Comparison of ENCODE assay signal across 22 cellular contexts in genomic region chr19:32567486-32567885, GRCh38. TPM values are rescaled to one million over a fixed set of nuclear protein-coding genes. Genes with fewer than 3 reads are reported as not detected.
DNase-seq lines count a peak whose midpoint lies in the region; ATAC-seq, FAIRE-seq and TF ChIP-seq lines count a peak whose summit lies in the region.
"Had no signal": no experiment of that assay in that cellular context is flagged by ENCODE, and none has a peak within 500 bp of the region (broad histone marks: within the 10 kb centered on the region; RNA-seq: fewer than 3 reads in every experiment).

No MANE protein-coding gene starts in this region.

- H3K4me1 Mint-ChIP-seq in type B pancreatic cell (ENCODE audit: unreplicated experiment) = peaks cover 7% of the 10 kb centered on the region
- H3K4me1 Mint-ChIP-seq: B cell had no signal

- H3K4me3 ChIP-seq in right lobe of liver (no peak overlapping the region), HepG2 (replicated peaks in 1 of 3; ENCODE audit: insufficient read depth in 1 of 3, low read depth in 2 of 3, low read length in 3 of 3) (no peak overlapping the region)
- H3K4me3 ChIP-seq: A549; BLaER1 treated with 17β-estradiol and CSF1 and Interleukin-3, amounts not matched to agents 10 nM and 100 nM had no signal

- TF ChIP-seq POLR2A in right lobe of liver (IDR thresholded peaks at IDR 0.05) = no peak
- TF ChIP-seq POLR2A in HepG2 (IDR thresholded peaks at IDR 0.05; ENCODE audit: insufficient read depth in 1 of 2, low read depth in 2 of 2, low read length in 2 of 2) = no peak

- CTCF ChIA-PET in HepG2 (lab: Yijun Ruan, JAX; ENCODE audit: low intra/inter-chr PET ratio, low total read pairs) = no interaction called here

- no peak overlapping the region for H3K27ac Mint-ChIP-seq in type B pancreatic cell
- H3K27ac Mint-ChIP-seq: B cell; CD4-positive, alpha-beta T cell; CD8-positive, alpha-beta T cell had no signal

- 77% methylated on average over 2 of the region's 9 CpGs for WGBS in right lobe of liver (ENCODE audit: insufficient coverage, low coverage, low lambda C conversion rate, missing lambda C conversion rate)
- WGBS in HepG2 (ENCODE audit: low lambda C conversion rate) = 50% methylated on average over 9 of the region's 9 CpGs

- H3K9me3 Mint-ChIP-seq in type B pancreatic cell = no peaks in the 10 kb centered on the region
- H3K9me3 Mint-ChIP-seq: CD4-positive, alpha-beta T cell; CD8-positive, alpha-beta T cell had no signal

- intact Hi-C loops in right lobe of liver (cut with DNase I) = no loop called here
- intact Hi-C loops in HepG2 (cut with micrococcal nuclease; ENCODE audit: unreplicated experiment) = no loop called here

- ATAC-seq in right lobe of liver (no peak), HepG2 (no peak)
- ATAC-seq: A549; CD8-positive, alpha-beta T cell had no signal

- TF ChIP-seq EP300 in HepG2 (IDR thresholded peaks at IDR 0.05; ENCODE audit: low read depth in 2 of 2, low read length in 2 of 2) = no peak
- no peak for TF ChIP-seq EP300 in HepG2 (CRISPR knock-in tag; IDR thresholded peaks at IDR 0.05; ENCODE audit: borderline replicate concordance)

- H2AFZ ChIP-seq in HepG2 (ENCODE audit: low read length) = no peak overlapping the region

- FAIRE-seq in HepG2 (lab: Jason Lieb, UNC) = no peak
- FAIRE-seq: D721Med, G401.6, GM12891, GM19239 had no signal

- H3K36me3 ChIP-seq in right lobe of liver (no peaks in the 10 kb centered on the region), HepG2 (replicated peaks in 1 of 2; ENCODE audit: control insufficient read depth in 1 of 2, insufficient read depth in 2 of 2, low read length in 2 of 2) (no peaks in the 10 kb centered on the region)
- H3K36me3 ChIP-seq: BLaER1 treated with 17β-estradiol and CSF1 and Interleukin-3, amounts not matched to agents 10 nM and 100 nM had no signal

- no peaks in the 10 kb centered on the region for H3K27me3 Mint-ChIP-seq in type B pancreatic cell

- POLR2A ChIA-PET in HepG2 (lab: Yijun Ruan, JAX) = no interaction called here

- DNase-seq in right lobe of liver = peak in 2 of 3 donors; percentile 14 to 27
- DNase-seq in HepG2 (ENCODE audit: low spot score) = no peak
- peak; percentile 77 for DNase-seq in mesenteric fat pad (ENCODE audit: low spot score)
- peak; percentile 58 for DNase-seq in type B pancreatic cell (ENCODE audit: extremely low spot score, unreplicated experiment)
- no peak for DNase-seq in NCI-H748 treated with DMSO at 0.1 percent for 48 hours (lab: John Stamatoyannopoulos, UW)
- no peak for DNase-seq in NCI-H1694 (lab: John Stamatoyannopoulos, UW)
- DNase-seq: AML-193; Caco-2; Calu3; CD4-positive, alpha-beta T cell; CD8-positive, alpha-beta T cell; DMS79 treated with DMSO at 0.1 percent for 48 hours; GF-D8 had no signal

- no peaks in the 10 kb centered on the region for H4K20me1 ChIP-seq in HepG2 (ENCODE audit: insufficient read depth, low read length)
- H4K20me1 ChIP-seq: BLaER1 treated with 17β-estradiol and CSF1 and Interleukin-3, amounts not matched to agents 10 nM and 100 nM had no signal

- H3K36me3 Mint-ChIP-seq in type B pancreatic cell = no peaks in the 10 kb centered on the region
- H3K36me3 Mint-ChIP-seq: CD8-positive, alpha-beta T cell had no signal

- TF ChIP-seq RAD21 in HepG2 (CRISPR knock-in tag; IDR thresholded peaks at IDR 0.05) = no peak

- H3K79me2 ChIP-seq in HepG2 (ENCODE audit: insufficient read depth, low read length) = no peaks in the 10 kb centered on the region

- H3K4me1 ChIP-seq in right lobe of liver = no peaks in the 10 kb centered on the region
- no peaks in the 10 kb centered on the region for H3K4me1 ChIP-seq in HepG2 (ENCODE audit: insufficient read depth, low read length)
- H3K4me1 ChIP-seq: Caco-2 had no signal

- no peak overlapping the region for H3K9ac ChIP-seq in HepG2 (ENCODE audit: insufficient read depth, low read depth, low read length)
- H3K9ac ChIP-seq: BLaER1 treated with 17β-estradiol and CSF1 and Interleukin-3, amounts not matched to agents 10 nM and 100 nM had no signal

- H3K27me3 ChIP-seq in right lobe of liver = no peaks in the 10 kb centered on the region
- H3K27me3 ChIP-seq in HepG2 (ENCODE audit: control insufficient read depth in 1 of 2, insufficient read depth in 2 of 2, low read length in 2 of 2) = no peaks in the 10 kb centered on the region
- H3K27me3 ChIP-seq: BLaER1 treated with 17β-estradiol and CSF1 and Interleukin-3, amounts not matched to agents 10 nM and 100 nM had no signal

- H3K9me3 ChIP-seq in right lobe of liver (no peaks in the 10 kb centered on the region), HepG2 (ENCODE audit: low read length) (no peaks in the 10 kb centered on the region)
- H3K9me3 ChIP-seq: A549; BLaER1 treated with 17β-estradiol and CSF1 and Interleukin-3, amounts not matched to agents 10 nM and 100 nM; Caco-2 had no signal

- in situ Hi-C loops in HepG2 (cut with HindIII; ENCODE audit: extremely low pct_ligation_motif_present, low pct_unique_long_range_greater_than_20kb) = loop anchor here (10.0 kb wide), 2 partner anchors 273 to 1893 kb away; no protein-coding TSS in a partner anchor

- no peak overlapping the region for H3K4me2 ChIP-seq in HepG2 (ENCODE audit: low read depth, low read length)
- H3K4me2 ChIP-seq: A549; BLaER1 treated with 17β-estradiol and CSF1 and Interleukin-3, amounts not matched to agents 10 nM and 100 nM had no signal

- BruUV-seq in HepG2 (replicated peaks; lab: Mats Ljungman, UMichigan) = no TSS peak

- no peak overlapping the region for H3K4me3 Mint-ChIP-seq in type B pancreatic cell
- H3K4me3 Mint-ChIP-seq: B cell; CD4-positive, alpha-beta T cell; CD8-positive, alpha-beta T cell had no signal

- H3K27ac ChIP-seq in right lobe of liver (no peak overlapping the region), HepG2 (ENCODE audit: extremely low read length, insufficient read depth, low read length) (no peak overlapping the region)
- H3K27ac ChIP-seq: 22Rv1; A549; BLaER1 treated with 17β-estradiol and CSF1 and Interleukin-3, amounts not matched to agents 10 nM and 100 nM; C4-2B had no signal

- TF ChIP-seq CTCF in right lobe of liver (IDR thresholded peaks at IDR 0.05) = no peak
- TF ChIP-seq CTCF in HepG2 (CRISPR knock-in tag; IDR thresholded peaks at IDR 0.05) = no peak
- no peak for TF ChIP-seq CTCF in type B pancreatic cell (conservative IDR thresholded peaks at IDR 0.05)

TF ChIP-seq in HepG2, 621 proteins besides CTCF, POLR2A, EP300 and RAD21:
- TF ChIP-seq CCAR2 (optimal IDR thresholded peaks at IDR 0.05; ENCODE audit: low read depth, low read length) (no peak), ZNF761 (CRISPR knock-in tag; conservative IDR thresholded peaks at IDR 0.05) (no peak), ZNF263 (CRISPR knock-in tag; IDR thresholded peaks at IDR 0.05) (no peak), GLI4 (CRISPR knock-in tag; IDR thresholded peaks at IDR 0.05; ENCODE audit: borderline replicate concordance) (no peak), E2F5 (CRISPR knock-in tag; conservative IDR thresholded peaks at IDR 0.05) (no peak), ZNF776 (CRISPR knock-in tag; IDR thresholded peaks at IDR 0.05) (no peak)
- TF ChIP-seq, protein P1, sequence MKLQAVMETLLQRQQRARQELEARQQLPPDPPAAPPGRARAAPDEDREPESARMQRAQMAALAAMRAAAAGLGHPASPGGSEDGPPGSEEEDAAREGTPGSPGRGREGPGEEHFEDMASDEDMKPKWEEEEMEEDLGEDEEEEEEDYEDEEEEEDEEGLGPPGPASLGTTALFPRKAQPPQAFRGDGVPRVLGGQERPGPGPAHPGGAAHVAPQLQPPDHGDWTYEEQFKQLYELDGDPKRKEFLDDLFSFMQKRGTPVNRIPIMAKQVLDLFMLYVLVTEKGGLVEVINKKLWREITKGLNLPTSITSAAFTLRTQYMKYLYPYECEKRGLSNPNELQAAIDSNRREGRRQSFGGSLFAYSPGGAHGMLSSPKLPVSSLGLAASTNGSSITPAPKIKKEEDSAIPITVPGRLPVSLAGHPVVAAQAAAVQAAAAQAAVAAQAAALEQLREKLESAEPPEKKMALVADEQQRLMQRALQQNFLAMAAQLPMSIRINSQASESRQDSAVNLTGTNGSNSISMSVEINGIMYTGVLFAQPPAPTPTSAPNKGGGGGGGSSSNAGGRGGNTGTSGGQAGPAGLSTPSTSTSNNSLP (IDR thresholded peaks at IDR 0.05; ENCODE audit: low read depth, low read length) = no peak

RNA-seq across cellular contexts. Expression of gene PDCD5, which starts 13.5 kb away (rescaled TPM):
- total RNA-seq in right lobe of liver (10 to 100 TPM; 25.2 to 82.8 (median 42.8) TPM), HepG2 (2016; rRNA removed; fragmentation: Illumina TruSeq; extraction: Trizol) (332 and 370 TPM in 2 replicates), mesenteric fat pad (84.5 TPM), type B pancreatic cell (ENCODE audit: low replicate concordance) (76.3 and 123 TPM in 2 replicates)
- total RNA-seq in HepG2 (2016; cell fraction: cytosol; rRNA removed; fragmentation: Illumina TruSeq; extraction: Trizol; ENCODE audit: low read depth) = 232 and 234 TPM in 2 replicates
- total RNA-seq in HepG2 (2016; cell fraction: insoluble cytoplasmic fraction; rRNA removed; fragmentation: Illumina TruSeq; extraction: Trizol) = 325 and 382 TPM in 2 replicates
- total RNA-seq in HepG2 (2016; cell fraction: membrane; rRNA removed; fragmentation: Illumina TruSeq; extraction: Trizol) = 226 and 239 TPM in 2 replicates
- total RNA-seq in HepG2 (2016; cell fraction: nucleus; rRNA removed; fragmentation: Illumina TruSeq; extraction: Trizol) = 122 and 134 TPM in 2 replicates
- 55.6 and 56.3 TPM in 2 replicates for polyA plus RNA-seq in HepG2 (2011; rRNA removed)
- 69.0 and 71.6 TPM in 2 replicates for polyA plus RNA-seq in HepG2 (2011; cell fraction: cytosol; rRNA removed)
- polyA plus RNA-seq in HepG2 (2011; cell fraction: nucleus; rRNA removed) = 45.1 and 62.3 TPM in 2 replicates
- polyA plus RNA-seq in HepG2 (2012) = 101 and 148 TPM in 2 replicates
- polyA plus RNA-seq in HepG2 (2016; cell fraction: cytosol; fragmentation: Illumina TruSeq; extraction: Trizol; ENCODE audit: low read depth) = 204 and 221 TPM in 2 replicates
- polyA plus RNA-seq in HepG2 (2016; cell fraction: insoluble cytoplasmic fraction; fragmentation: Illumina TruSeq; extraction: Trizol; ENCODE audit: low read depth) = 280 and 285 TPM in 2 replicates
- polyA plus RNA-seq in HepG2 (2016; cell fraction: membrane; fragmentation: Illumina TruSeq; extraction: Trizol; ENCODE audit: low read depth) = 167 and 189 TPM in 2 replicates
- polyA plus RNA-seq in HepG2 (2016; cell fraction: nucleus; fragmentation: Illumina TruSeq; extraction: Trizol; ENCODE audit: insufficient read depth, low read depth) = 174 and 195 TPM in 2 replicates
- 9.5 and 13.1 TPM in 2 replicates for polyA minus RNA-seq in HepG2 (2011; rRNA and poly(A)+ RNA removed; ENCODE audit: low replicate concordance)
- polyA minus RNA-seq in HepG2 (2011; cell fraction: cytosol; rRNA and poly(A)+ RNA removed) = 36.5 and 37.9 TPM in 2 replicates
- 27.3 and 34.2 TPM in 2 replicates for polyA minus RNA-seq in HepG2 (2011; cell fraction: nucleus; rRNA and poly(A)+ RNA removed)

Comparison
In these comparisons a context has a peak if more than half of its experiments do, and no peak if none do; other contexts are left out.
1. DNase-seq: peak in right lobe of liver (2 of 3), mesenteric fat pad (single experiment) and type B pancreatic cell (single experiment); none in HepG2 (single experiment), NCI-H748 treated with DMSO at 0.1 percent for 48 hours (single experiment) and NCI-H1694 (single experiment).